20 cellular contexts compared by ENCODE assay signal in the genomic region with DNA sequence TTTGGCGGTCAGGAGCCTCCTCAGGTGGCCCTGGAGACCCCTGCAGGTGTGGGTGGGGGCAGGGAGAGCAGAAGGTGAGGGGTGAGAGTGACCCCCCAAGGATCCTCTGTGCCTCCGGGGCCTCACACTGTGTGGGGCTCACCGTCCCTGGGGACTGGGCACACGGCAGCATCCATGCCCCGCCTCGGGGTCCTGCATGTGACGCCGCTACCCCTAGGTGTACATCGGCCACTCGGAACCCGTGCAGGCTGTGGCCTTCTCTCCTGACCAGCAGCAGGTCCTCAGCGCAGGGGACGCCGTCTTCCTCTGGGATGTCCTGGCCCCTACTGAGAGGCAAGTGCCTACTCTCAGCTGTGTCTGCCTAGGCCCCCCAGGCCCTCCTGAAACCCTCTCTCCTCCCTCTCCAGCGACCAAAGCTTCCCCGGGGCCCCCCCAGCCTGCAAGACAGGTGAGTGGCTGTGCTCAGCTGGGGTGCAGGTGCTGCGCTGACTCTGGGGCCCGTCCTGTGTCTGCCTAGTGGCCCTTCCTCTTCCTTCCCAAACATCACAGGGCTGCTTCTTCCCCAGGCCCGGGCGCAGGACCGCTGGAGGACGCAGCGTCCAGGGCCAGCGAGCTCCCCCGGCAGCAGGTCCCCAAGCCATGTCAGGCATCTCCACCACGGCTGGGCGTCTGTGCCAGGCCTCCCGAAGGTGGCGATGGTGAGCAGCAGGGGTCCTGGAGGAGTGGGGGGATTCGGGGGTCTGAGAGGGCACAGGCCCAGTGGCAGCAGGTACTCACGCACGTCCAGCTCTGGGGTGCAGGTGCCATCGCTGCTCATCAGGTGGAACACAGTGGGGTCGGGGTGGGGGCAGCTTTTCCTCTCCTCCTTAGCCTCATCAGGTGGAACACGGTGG. TPM values are rescaled to one million over a fixed set of nuclear protein-coding genes. Genes with fewer than 3 reads are reported as not detected.
DNase-seq lines count a peak whose midpoint lies in the region; ATAC-seq and TF ChIP-seq lines count a peak whose summit lies in the region.
"Had no signal": no experiment of that assay in that cellular context is flagged by ENCODE, and none has a peak within 500 bp of the region (broad histone marks: within the 10 kb centered on the region; RNA-seq: fewer than 3 reads in every experiment).

No MANE protein-coding gene starts in this region.

- H3K4me1 ChIP-seq in OCI-LY3 (ENCODE audit: low read length) (peaks cover 3% of the 10 kb centered on the region; the same call in 1 of the 2 replicates), right lobe of liver (peaks cover 0 to 11% (median 0%) of the 10 kb centered on the region in 4 donors)

- H3K79me2 ChIP-seq in OCI-LY3 (ENCODE audit: low read length) = no peaks in the 10 kb centered on the region

- in situ Hi-C loops in GM13977 (cut with MboI; ENCODE audit: low pct_unique_long_range_greater_than_20kb, low sequenced_read_pairs, unreplicated experiment) = no loop called here

- H3K4me3 ChIP-seq in OCI-LY3 (ENCODE audit: low read length) (no peak overlapping the region), foreskin fibroblast (ENCODE audit: low read depth in 1 of 2, low read length in 2 of 2) (no peak overlapping the region), right lobe of liver (no peak overlapping the region)
- H3K4me3 ChIP-seq: thoracic aorta, uterus had no signal

- no peak for TF ChIP-seq POLR2A in right lobe of liver (IDR thresholded peaks at IDR 0.05)

- no peak overlapping the region for H3K9ac ChIP-seq in OCI-LY3 (ENCODE audit: low read length)

- no peaks in the 10 kb centered on the region for H3K27me3 ChIP-seq in OCI-LY3 (ENCODE audit: low read depth, low read length)
- H3K27me3 ChIP-seq in right lobe of liver = no peaks in the 10 kb centered on the region
- H3K27me3 ChIP-seq: dorsolateral prefrontal cortex, uterus had no signal

- no peak overlapping the region for H3K27ac ChIP-seq in 22Rv1
- H3K27ac ChIP-seq in OCI-LY3 (ENCODE audit: low read length) = no peak overlapping the region
- H3K27ac ChIP-seq in right lobe of liver = no peak overlapping the region
- H3K27ac ChIP-seq: thoracic aorta, uterus had no signal

- no peak for ATAC-seq in right lobe of liver
- ATAC-seq in HG03159 (IDR thresholded peaks at IDR 0.05; ENCODE audit: unreplicated experiment) = no peak

- WGBS in right lobe of liver (ENCODE audit: insufficient coverage, low coverage, low lambda C conversion rate, missing lambda C conversion rate) = 60% methylated on average over 1 of the region's 35 CpGs

- H4K20me1 ChIP-seq in OCI-LY3 (ENCODE audit: insufficient read depth, low read length) = no peaks in the 10 kb centered on the region

- H3K36me3 ChIP-seq in OCI-LY3 (replicated peaks; ENCODE audit: low read depth, low read length) (peaks cover 4% of the 10 kb centered on the region), right lobe of liver (no peaks in the 10 kb centered on the region)
- H3K36me3 ChIP-seq: uterus had no signal

- H2AFZ ChIP-seq in OCI-LY3 (ENCODE audit: low read depth, low read length) = no peak overlapping the region

- H3K4me2 ChIP-seq in OCI-LY3 (ENCODE audit: low read length) = no peak overlapping the region

- no peaks in the 10 kb centered on the region for H3K9me3 ChIP-seq in OCI-LY3 (ENCODE audit: insufficient read depth, low read length)
- H3K9me3 ChIP-seq in right lobe of liver = no peaks in the 10 kb centered on the region
- H3K9me3 ChIP-seq: thoracic aorta, uterus had no signal

- intact Hi-C loops in right lobe of liver (cut with DNase I) = no loop called here

- TF ChIP-seq CTCF in 22Rv1 (IDR thresholded peaks at IDR 0.05) (0 out of 2 replicates have a peak, but pooled peaks have one; percentile 16), GM13977 (IDR thresholded peaks at IDR 0.05; ENCODE audit: extremely low read depth, insufficient read depth, missing control alignments) (peak; percentile 7), OCI-LY3 (IDR thresholded peaks at IDR 0.05; ENCODE audit: low read depth, low read length) (peak; percentile 20), foreskin fibroblast (IDR thresholded peaks at IDR 0.05; ENCODE audit: low read depth, low read length) (peak; percentile 2), right lobe of liver (IDR thresholded peaks at IDR 0.05) (no peak)

- DNase-seq in GM13977 (ENCODE audit: low spot score) = no peak
- DNase-seq in foreskin fibroblast = no peak
- no peak for DNase-seq in right lobe of liver
- DNase-seq in DMS114 treated with DMSO at 0.1 percent for 48 hours (lab: John Stamatoyannopoulos, UW; ENCODE audit: unreplicated experiment) = no peak
- no peak for DNase-seq in NCI-H2081 (lab: John Stamatoyannopoulos, UW)
- DNase-seq: activated CD4-positive, alpha-beta T cell treated with anti-CD3 and anti-CD28 coated beads for 48 hours; activated gamma-delta T cell treated with Interleukin-2 at 50 U/mL for 16 hours; activated T-cell treated with anti-CD3 and anti-CD28 coated beads, Interleukin-2, amount 50 U/mL, for 4 hours; dorsolateral prefrontal cortex; glutamatergic neuron; islet precursor cell; naive B cell; NCI-H146; occipital lobe; OCI-M1; uterus had no signal

RNA-seq across cellular contexts. Expression of a gene that starts 9.0 kb away (rescaled TPM):
- total RNA-seq in right lobe of liver = 10 to 100 TPM; 28.5 to 44.8 (median 40.3) TPM

RNA-seq across cellular contexts. Expression of a gene that starts 9.8 kb away (rescaled TPM):
- 10 to 100 TPM in 4 of 6 experiments, 1 to 10 TPM in 2; 7.2 to 18.1 (median 11.8) TPM for total RNA-seq in right lobe of liver

RNA-seq across cellular contexts. Expression of a gene that starts 16.5 kb away (rescaled TPM):
- 1 to 10 TPM in 1 of 6 experiments, under 1 TPM in 5; 0.37 to 1.1 (median 0.60) TPM for total RNA-seq in right lobe of liver

RNA-seq across cellular contexts. Expression of a gene that starts 17.3 kb away (rescaled TPM):
- total RNA-seq in right lobe of liver = 100 to 1,000 TPM in 2 of 6 experiments, 10 to 100 TPM in 4; 48.8 to 130 (median 76.7) TPM

RNA-seq across cellular contexts. Expression of a gene that starts 21.3 kb away (rescaled TPM):
- total RNA-seq in right lobe of liver = 10 to 100 TPM; 37.3 to 69.6 (median 54.3) TPM

Comparison
In these comparisons a context has a peak if more than half of its experiments do, and no peak if none do; other contexts are left out.
1. CTCF ChIP-seq: peak in 22Rv1 (single experiment), GM13977 (single experiment), OCI-LY3 (single experiment) and foreskin fibroblast (single experiment); none in right lobe of liver (0 of 4).